In the genomic region with DNA sequence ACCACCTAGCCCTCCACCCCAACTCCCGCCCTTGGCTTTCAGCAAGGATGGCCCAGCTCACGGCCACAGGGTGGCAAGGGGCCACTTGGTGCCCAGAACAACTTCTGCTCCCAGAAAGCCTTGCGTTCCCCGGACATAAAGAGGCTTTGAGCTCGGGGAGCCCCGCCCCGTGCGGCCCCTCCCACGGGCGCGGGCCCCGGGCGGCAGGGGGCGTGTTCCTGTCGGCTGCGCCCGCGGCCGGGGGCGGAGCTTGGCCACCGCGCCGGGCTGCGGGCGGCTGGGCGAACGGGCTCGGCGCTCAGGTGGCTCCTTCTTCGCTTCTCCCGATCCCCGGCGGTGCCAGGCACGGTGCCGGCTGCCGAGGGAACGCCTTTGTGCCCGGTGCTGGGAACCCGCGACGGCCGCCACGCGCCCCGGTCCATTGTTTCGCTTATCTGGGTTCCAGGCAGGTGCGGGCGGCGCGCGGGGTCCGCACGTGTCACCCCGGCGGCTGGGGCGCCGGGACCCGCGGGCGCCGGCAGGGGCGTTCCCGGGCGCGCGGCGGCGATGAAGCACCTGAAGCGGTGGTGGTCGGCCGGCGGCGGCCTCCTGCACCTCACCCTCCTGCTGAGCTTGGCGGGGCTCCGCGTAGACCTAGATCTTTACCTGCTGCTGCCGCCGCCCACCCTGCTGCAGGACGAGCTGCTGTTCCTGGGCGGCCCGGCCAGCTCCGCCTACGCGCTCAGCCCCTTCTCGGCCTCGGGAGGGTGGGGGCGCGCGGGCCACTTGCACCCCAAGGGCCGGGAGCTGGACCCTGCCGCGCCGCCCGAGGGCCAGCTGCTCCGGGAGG, we compare ENCODE assay signal across 8 cellular contexts. TPM values are rescaled to one million over a fixed set of nuclear protein-coding genes. Genes with fewer than 3 reads are reported as not detected.
DNase-seq lines count a peak whose midpoint lies in the region; ATAC-seq and TF ChIP-seq lines count a peak whose summit lies in the region.

A gene with protein sequence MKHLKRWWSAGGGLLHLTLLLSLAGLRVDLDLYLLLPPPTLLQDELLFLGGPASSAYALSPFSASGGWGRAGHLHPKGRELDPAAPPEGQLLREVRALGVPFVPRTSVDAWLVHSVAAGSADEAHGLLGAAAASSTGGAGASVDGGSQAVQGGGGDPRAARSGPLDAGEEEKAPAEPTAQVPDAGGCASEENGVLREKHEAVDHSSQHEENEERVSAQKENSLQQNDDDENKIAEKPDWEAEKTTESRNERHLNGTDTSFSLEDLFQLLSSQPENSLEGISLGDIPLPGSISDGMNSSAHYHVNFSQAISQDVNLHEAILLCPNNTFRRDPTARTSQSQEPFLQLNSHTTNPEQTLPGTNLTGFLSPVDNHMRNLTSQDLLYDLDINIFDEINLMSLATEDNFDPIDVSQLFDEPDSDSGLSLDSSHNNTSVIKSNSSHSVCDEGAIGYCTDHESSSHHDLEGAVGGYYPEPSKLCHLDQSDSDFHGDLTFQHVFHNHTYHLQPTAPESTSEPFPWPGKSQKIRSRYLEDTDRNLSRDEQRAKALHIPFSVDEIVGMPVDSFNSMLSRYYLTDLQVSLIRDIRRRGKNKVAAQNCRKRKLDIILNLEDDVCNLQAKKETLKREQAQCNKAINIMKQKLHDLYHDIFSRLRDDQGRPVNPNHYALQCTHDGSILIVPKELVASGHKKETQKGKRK (plus strand): TSS at position 246 of the 829 bp plus-strand sequence. CDS start 301 bp downstream, at position 547.

- H3K36me3 ChIP-seq in BE2C = no peaks in the 10 kb centered on the region

- ATAC-seq in HG03354 (IDR thresholded peaks at IDR 0.05; ENCODE audit: poor library complexity, severe bottlenecking, unreplicated experiment) = peak; percentile 72

- TF ChIP-seq CTCF in BE2C (IDR thresholded peaks at IDR 0.05; ENCODE audit: low read depth, low read length) = no peak

- TF ChIP-seq POLR2A in GM19099 (IDR thresholded peaks at IDR 0.05; ENCODE audit: extremely low read depth, insufficient read length, low read depth) = peak; percentile 77

- H3K4me3 ChIP-seq in BE2C (ENCODE audit: low read depth, low read length) = peak within 1 kb of the TSS; percentile 38

- no peaks in the 10 kb centered on the region for H3K4me1 ChIP-seq in BE2C

- H3K9me3 ChIP-seq in BE2C = peaks cover 3% of the 10 kb centered on the region; the same call in 1 of the 2 replicates

- DNase-seq in BE2C (peak; percentile 69), NCI-H526 treated with DMSO at 0.1 percent for 48 hours (lab: John Stamatoyannopoulos, UW) (peak; percentile 63), ecto neural progenitor cell (ENCODE audit: low spot score) (peak; percentile 79), lung microvascular endothelial cell (ENCODE audit: low read depth in 2 of 2) (peak; percentile 78 to 79)
- peak; percentile 69 to 72 for DNase-seq in activated CD4-positive, alpha-beta T cell treated with anti-CD3 and anti-CD28 coated beads, Interleukin-2, amount 50 U/mL, for 4 hours
- DNase-seq in stimulated activated CD4-positive, alpha-beta T cell treated with anti-CD3 and anti-CD28 coated beads, TNF-alpha, amount 100 ng/mL, for 24 hours (ENCODE audit: low read depth in 3 of 3) = peak; percentile 64 to 83 (median 72)

- H3K27me3 ChIP-seq in BE2C = peaks cover 69% of the 10 kb centered on the region

RNA-seq across cellular contexts. Expression of the gene that starts here (rescaled TPM):
- polyA plus RNA-seq in BE2C (2012; ENCODE audit: insufficient read depth, insufficient read length, low read depth) = 4.2 TPM
- total RNA-seq in lung microvascular endothelial cell = 10.3 and 19.4 TPM in 2 replicates

Comparison
In these comparisons a context has a peak if more than half of its experiments do, and no peak if none do; other contexts are left out.
1. Peak in every context shown above with its lines: DNase-seq, ATAC-seq and H3K4me3 ChIP-seq.